In genomic region chr1:230323686-230324085, GRCh38 we compare ENCODE assay signal across 23 cellular contexts.
"Had no signal": no experiment of that assay in that cellular context is flagged by ENCODE, and none has a peak within 500 bp of the region (broad histone marks: within the 10 kb centered on the region; RNA-seq: fewer than 3 reads in every experiment).

No MANE protein-coding gene starts in this region.

- H3K36me3 ChIP-seq: colonic mucosa, esophagus muscularis mucosa, esophagus squamous epithelium, gastrocnemius medialis, gastroesophageal sphincter, heart left ventricle had no signal

- H3K4me1 Mint-ChIP-seq: endodermal cell had no signal

- H3K27ac ChIP-seq: colonic mucosa, coronary artery, epithelial cell of prostate, esophagus muscularis mucosa, esophagus squamous epithelium, foreskin keratinocyte, gastrocnemius medialis, gastroesophageal sphincter, heart left ventricle had no signal

- H3K27ac Mint-ChIP-seq: dendritic cell treated with granulocyte-macrophage colony-stimulating factor and Interleukin-4, amounts not matched to agents 40 ng/mL and 50 ng/mL, for 4 days; effector memory CD8-positive, alpha-beta T cell; endodermal cell had no signal

- H3K27me3 ChIP-seq: colonic mucosa, dorsolateral prefrontal cortex, esophagus muscularis mucosa, foreskin keratinocyte, gastrocnemius medialis, heart left ventricle had no signal

- H3K9me3 ChIP-seq: colonic mucosa, esophagus muscularis mucosa, esophagus squamous epithelium, gastrocnemius medialis, gastroesophageal sphincter, heart left ventricle had no signal

- ATAC-seq: effector memory CD8-positive, alpha-beta T cell; esophagus mucosa; foreskin keratinocyte; gastrocnemius medialis; gastroesophageal sphincter; heart left ventricle had no signal

- H3K4me3 Mint-ChIP-seq: dendritic cell treated with granulocyte-macrophage colony-stimulating factor and Interleukin-4, amounts not matched to agents 40 ng/mL and 50 ng/mL, for 4 days; effector memory CD8-positive, alpha-beta T cell; endodermal cell had no signal

- H3K4me1 ChIP-seq: colonic mucosa, esophagus muscularis mucosa, esophagus squamous epithelium, foreskin keratinocyte, gastroesophageal sphincter had no signal

- H3K9me3 Mint-ChIP-seq: dendritic cell treated with granulocyte-macrophage colony-stimulating factor and Interleukin-4, amounts not matched to agents 40 ng/mL and 50 ng/mL, for 4 days; effector memory CD8-positive, alpha-beta T cell; endodermal cell had no signal

- H3K4me3 ChIP-seq: colonic mucosa, coronary artery, dorsolateral prefrontal cortex, esophagus muscularis mucosa, esophagus squamous epithelium, gastrocnemius medialis, gastroesophageal sphincter, heart left ventricle had no signal

- DNase-seq: colonic mucosa; cortex of kidney; dermis blood vessel endothelial cell; dorsolateral prefrontal cortex; effector CD4-positive, alpha-beta T cell; effector CD8-positive, alpha-beta T cell; effector memory CD4-positive, alpha-beta T cell; effector memory CD8-positive, alpha-beta T cell; endodermal cell; erythroblast; esophagus squamous epithelium; foreskin fibroblast; foreskin keratinocyte; foreskin melanocyte; gastrocnemius medialis; glutamatergic neuron; heart left ventricle had no signal

- H3K27me3 Mint-ChIP-seq: dendritic cell treated with granulocyte-macrophage colony-stimulating factor and Interleukin-4, amounts not matched to agents 40 ng/mL and 50 ng/mL, for 4 days had no signal
